In genomic region chr11:6602096-6602940, GRCh38 we compare ENCODE assay signal across 1 cellular context.
TF ChIP-seq lines count a peak whose summit lies in the region.

No MANE protein-coding gene starts in this region.

TF ChIP-seq in H1, 55 proteins besides CTCF, POLR2A, EP300 and RAD21:
- TF ChIP-seq ATF3 (IDR thresholded peaks at IDR 0.05; ENCODE audit: insufficient read depth, low read depth, low read length), result no peak
- no peak for TF ChIP-seq POU5F1 (IDR thresholded peaks at IDR 0.05; ENCODE audit: low read depth, low read length)
- TF ChIP-seq SP4 (IDR thresholded peaks at IDR 0.05; ENCODE audit: low read length), result no peak
- TF ChIP-seq TCF12 (IDR thresholded peaks at IDR 0.05; ENCODE audit: low read depth, low read length), result no peak
- TF ChIP-seq PHF8 (conservative IDR thresholded peaks at IDR 0.05; ENCODE audit: low read depth, low read length), result no peak
- no peak for TF ChIP-seq SRF (IDR thresholded peaks at IDR 0.05; ENCODE audit: low read depth, low read length)
- TF ChIP-seq POLR2AphosphoS5 (IDR thresholded peaks at IDR 0.05; ENCODE audit: low read depth, low read length), result no peak
- no peak for TF ChIP-seq SP1 (IDR thresholded peaks at IDR 0.05; ENCODE audit: low read depth, low read length)
- no peak for TF ChIP-seq BRCA1 (IDR thresholded peaks at IDR 0.05; ENCODE audit: low read depth, low read length)
